8 cellular contexts compared by ENCODE assay signal in the genomic region with DNA sequence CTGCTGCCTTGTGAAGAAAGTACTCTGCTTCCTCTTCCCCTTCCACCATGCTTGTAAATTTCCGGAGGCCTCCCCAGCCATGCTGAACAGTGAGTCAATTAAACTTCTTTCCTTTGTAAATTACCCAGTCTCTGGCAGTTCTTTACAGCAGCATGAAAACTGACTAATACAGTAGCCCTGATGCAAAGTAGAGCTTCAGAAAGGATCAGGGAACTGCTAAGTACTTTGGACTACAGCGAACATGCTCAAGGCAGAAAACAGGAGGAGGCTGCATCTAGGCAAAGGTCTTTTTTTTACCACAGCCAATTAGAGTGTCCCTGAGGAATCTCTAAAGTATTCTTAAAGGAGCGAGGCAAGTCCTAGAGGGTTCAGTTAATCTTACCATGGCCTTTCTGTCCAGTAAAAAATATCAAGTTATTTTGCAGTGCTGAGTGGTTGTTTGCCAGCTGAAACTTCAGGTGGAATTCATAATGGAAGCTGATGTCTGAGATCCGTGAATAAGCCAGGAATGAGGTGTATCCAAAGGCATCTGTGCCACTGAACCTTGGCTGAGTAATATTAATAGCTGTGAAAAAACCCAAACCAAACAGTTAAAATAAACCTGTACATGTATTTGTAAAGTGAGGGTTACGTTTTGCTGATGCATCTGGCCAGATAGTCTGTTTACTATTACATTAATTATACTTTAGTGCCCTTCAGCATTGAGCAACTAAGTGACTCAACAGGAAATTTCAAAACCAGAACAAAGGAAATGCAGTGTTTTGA.
DNase-seq lines count a peak whose midpoint lies in the region; ATAC-seq and TF ChIP-seq lines count a peak whose summit lies in the region.

No MANE protein-coding gene starts in this region.

- CTCF ChIA-PET in A673 (lab: Charles Lee), result interaction anchor here (1.3 kb wide), 1 partner anchor 11 kb away, joined by 4 read pairs; no protein-coding TSS in a partner anchor

- POLR2A ChIA-PET in A673 (lab: Charles Lee; ENCODE audit: low non-redundant PET), result interaction anchor here (0.7 kb wide), 2 partner anchors 176 to 550 kb away, joined by 3 to 4 read pairs; no protein-coding TSS in a partner anchor

- BruUV-seq in A673 (replicated peaks; lab: Mats Ljungman, UMichigan), result TSS peak; percentile 70

- no peak for TF ChIP-seq CTCF in A673 (conservative IDR thresholded peaks at IDR 0.05; ENCODE audit: low read depth, low read length)

- intact Hi-C loops in A673 (cut with micrococcal nuclease; ENCODE audit: unreplicated experiment), result no loop called here

- H3K36me3 ChIP-seq in A673 (ENCODE audit: insufficient read depth, low read length, poor library complexity, severe bottlenecking), result no peaks in the 10 kb centered on the region

- no peaks in the 10 kb centered on the region for H3K27me3 ChIP-seq in A673 (replicated peaks; ENCODE audit: insufficient read depth, low read depth, low read length, poor library complexity)

- peak overlapping the region; percentile 36 for H3K4me3 ChIP-seq in A673 (ENCODE audit: low read depth, low read length, poor library complexity, severe bottlenecking)

- no peaks in the 10 kb centered on the region for H3K9me3 ChIP-seq in A673 (ENCODE audit: low read depth, low read length, poor library complexity, severe bottlenecking)

- H3K27ac ChIP-seq in A673 (ENCODE audit: low read depth, low read length, poor library complexity, severe bottlenecking), result peak overlapping the region; percentile 97

- ATAC-seq in GM19397 (IDR thresholded peaks at IDR 0.05; ENCODE audit: unreplicated experiment), result no peak

- H3K4me1 ChIP-seq in A673 (ENCODE audit: insufficient read depth, low read length, poor library complexity, severe bottlenecking), result peaks cover 48% of the 10 kb centered on the region

- DNase-seq in A673 (ENCODE audit: low spot score) (peak; percentile 90), LoVo (ENCODE audit: low spot score) (peak; percentile 79), amniotic epithelial cell (ENCODE audit: low read depth) (peak; percentile 93), left kidney (ENCODE audit: low read depth, low spot score) (peak; percentile 22), HuH-7.5 (ENCODE audit: low spot score) (no peak), mucosa of gallbladder (ENCODE audit: low spot score) (no peak)
- DNase-seq in effector CD8-positive, alpha-beta T cell (lab: John Stamatoyannopoulos, UW), result no peak

Comparison
In these comparisons a context has a peak if more than half of its experiments do, and no peak if none do; other contexts are left out.
1. DNase-seq: peak in A673 (single experiment), LoVo (single experiment), amniotic epithelial cell (single experiment) and left kidney (single experiment); none in HuH-7.5 (single experiment), effector CD8-positive, alpha-beta T cell (single experiment) and mucosa of gallbladder (single experiment).